ENCODE assay signal across 12 cellular contexts in the genomic region with DNA sequence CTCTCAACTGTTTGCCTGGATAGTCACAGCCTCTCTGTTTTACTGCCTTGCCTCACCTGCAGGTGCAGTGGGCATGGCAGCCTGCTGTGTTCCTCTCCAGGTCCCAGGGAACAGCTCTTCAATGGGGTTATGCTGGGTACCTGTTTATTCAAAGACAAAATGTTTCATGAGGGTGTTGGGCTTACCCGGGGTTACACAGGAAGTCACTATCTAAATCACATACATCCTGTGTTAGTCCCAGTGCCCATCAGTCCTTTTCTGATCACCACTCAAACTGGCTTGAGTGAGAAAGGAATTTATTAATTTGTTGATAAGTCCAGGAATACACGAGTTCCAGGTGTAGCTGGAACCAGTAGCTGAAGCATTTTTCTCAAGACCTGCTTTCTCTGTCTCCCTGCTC.
DNase-seq lines count a peak whose midpoint lies in the region; ATAC-seq and TF ChIP-seq lines count a peak whose summit lies in the region.
"Had no signal": no experiment of that assay in that cellular context is flagged by ENCODE, and none has a peak within 500 bp of the region (broad histone marks: within the 10 kb centered on the region; RNA-seq: fewer than 3 reads in every experiment).

No MANE protein-coding gene starts in this region.

- H3K4me1 Mint-ChIP-seq in CD8-positive, alpha-beta memory T cell: peaks cover 54 to 80% (median 72%) of the 10 kb centered on the region in 3 donors
- peaks cover 37 to 61% of the 10 kb centered on the region in 2 donors for H3K4me1 Mint-ChIP-seq in effector memory CD8-positive, alpha-beta T cell (ENCODE audit: low read depth in 2 of 2)
- peaks cover 0 to 52% of the 10 kb centered on the region in 2 donors for H3K4me1 Mint-ChIP-seq in natural killer cell treated with Interleukin-12 subunit alpha and Interleukin-12 subunit beta and Interleukin-15 and Interleukin-18, amount 100 ng/mL, for 72 hours (ENCODE audit: low read depth in 2 of 2)
- H3K4me1 Mint-ChIP-seq: GM23338 had no signal

- H3K27ac ChIP-seq in CD8-positive, alpha-beta memory T cell (ENCODE audit: low read depth, low read length): no peak overlapping the region

- no peak overlapping the region for H3K4me3 ChIP-seq in CD8-positive, alpha-beta memory T cell (ENCODE audit: low read length)
- H3K4me3 ChIP-seq: GM23338 had no signal

- H3K4me3 Mint-ChIP-seq in CD8-positive, alpha-beta memory T cell: peak overlapping the region in 5 of 7 donors; percentile 23 to 66 (median 35)
- H3K4me3 Mint-ChIP-seq in effector memory CD8-positive, alpha-beta T cell: peak overlapping the region; percentile 3 to 61
- peak overlapping the region; percentile 66 for H3K4me3 Mint-ChIP-seq in natural killer cell treated with Interleukin-12 subunit alpha and Interleukin-12 subunit beta and Interleukin-15 and Interleukin-18, amount 100 ng/mL, for 72 hours
- H3K4me3 Mint-ChIP-seq: GM23338 had no signal

- H3K9me3 ChIP-seq in CD8-positive, alpha-beta memory T cell (ENCODE audit: low read length): peaks cover 21% of the 10 kb centered on the region

- H3K27me3 Mint-ChIP-seq in CD8-positive, alpha-beta memory T cell: no peaks in the 10 kb centered on the region
- H3K27me3 Mint-ChIP-seq in effector memory CD8-positive, alpha-beta T cell: no peaks in the 10 kb centered on the region
- no peaks in the 10 kb centered on the region for H3K27me3 Mint-ChIP-seq in natural killer cell treated with Interleukin-12 subunit alpha and Interleukin-12 subunit beta and Interleukin-15 and Interleukin-18, amount 100 ng/mL, for 72 hours

- peaks cover 37% of the 10 kb centered on the region for H3K4me1 ChIP-seq in CD8-positive, alpha-beta memory T cell (ENCODE audit: insufficient read depth, low read length)
- H3K4me1 ChIP-seq: BE2C, Caco-2 had no signal

- DNase-seq in CD8-positive, alpha-beta memory T cell: no peak
- DNase-seq in effector memory CD8-positive, alpha-beta T cell: no peak
- DNase-seq in natural killer cell treated with Interleukin-12 subunit alpha and Interleukin-12 subunit beta and Interleukin-15 and Interleukin-18, amount 100 ng/mL, for 72 hours (ENCODE audit: low spot score): no peak
- no peak for DNase-seq in GM10266 (ENCODE audit: extremely low spot score)
- no peak for DNase-seq in mesenteric fat pad (ENCODE audit: low spot score)
- DNase-seq in NCI-H2171 treated with DMSO at 0.1 percent for 48 hours (lab: John Stamatoyannopoulos, UW): no peak
- DNase-seq: ACHN, BE2C, C1 segment of cervical spinal cord, Caco-2, HCEC 1CT had no signal

- H3K27me3 ChIP-seq in CD8-positive, alpha-beta memory T cell (ENCODE audit: insufficient read depth, low read length, poor library complexity, severe bottlenecking): no peaks in the 10 kb centered on the region
- H3K27me3 ChIP-seq: BE2C had no signal

- POLR2A ChIA-PET in CD8-positive, alpha-beta memory T cell (lab: Charles Lee): no interaction called here

- H3K27ac Mint-ChIP-seq in CD8-positive, alpha-beta memory T cell: peak overlapping the region in 5 of 8 donors; percentile 39 to 84 (median 67)
- H3K27ac Mint-ChIP-seq in effector memory CD8-positive, alpha-beta T cell: peak overlapping the region; percentile 76 to 83
- peak overlapping the region in 1 of 2 donors; percentile 72 for H3K27ac Mint-ChIP-seq in natural killer cell treated with Interleukin-12 subunit alpha and Interleukin-12 subunit beta and Interleukin-15 and Interleukin-18, amount 100 ng/mL, for 72 hours
- H3K27ac Mint-ChIP-seq: GM23338 had no signal

- peaks cover 20 to 58% (median 40%) of the 10 kb centered on the region in 5 donors for H3K9me3 Mint-ChIP-seq in CD8-positive, alpha-beta memory T cell
- H3K9me3 Mint-ChIP-seq in effector memory CD8-positive, alpha-beta T cell: peaks cover 7 to 30% of the 10 kb centered on the region in 2 donors
- H3K9me3 Mint-ChIP-seq in natural killer cell treated with Interleukin-12 subunit alpha and Interleukin-12 subunit beta and Interleukin-15 and Interleukin-18, amount 100 ng/mL, for 72 hours: peaks cover 26% of the 10 kb centered on the region

- CTCF ChIA-PET in CD8-positive, alpha-beta memory T cell (lab: Charles Lee): interaction anchor here (2.9 kb wide), 1 partner anchor 16 kb away, joined by 9 read pairs; no protein-coding TSS in a partner anchor

- peak; percentile 79 for ATAC-seq in effector memory CD8-positive, alpha-beta T cell (replicated peaks)
- no peak for ATAC-seq in natural killer cell treated with Interleukin-12 subunit alpha and Interleukin-12 subunit beta and Interleukin-15 and Interleukin-18, amount 100 ng/mL, for 72 hours
- ATAC-seq: GM23338 had no signal

- no peak for TF ChIP-seq CTCF in GM10266 (IDR thresholded peaks at IDR 0.05; ENCODE audit: control insufficient read depth, insufficient read depth, low read depth, missing control alignments)

- H3K36me3 ChIP-seq in CD8-positive, alpha-beta memory T cell (ENCODE audit: insufficient read depth, low read length): no peaks in the 10 kb centered on the region
- H3K36me3 ChIP-seq: BE2C had no signal

- peaks cover 27 to 82% (median 75%) of the 10 kb centered on the region in 3 donors for H3K36me3 Mint-ChIP-seq in CD8-positive, alpha-beta memory T cell
- H3K36me3 Mint-ChIP-seq in effector memory CD8-positive, alpha-beta T cell (ENCODE audit: insufficient read depth): peaks cover 16% of the 10 kb centered on the region
- peaks cover 62% of the 10 kb centered on the region for H3K36me3 Mint-ChIP-seq in natural killer cell treated with Interleukin-12 subunit alpha and Interleukin-12 subunit beta and Interleukin-15 and Interleukin-18, amount 100 ng/mL, for 72 hours
